Comparison of ENCODE assay signal across 8 cellular contexts in the genomic region with DNA sequence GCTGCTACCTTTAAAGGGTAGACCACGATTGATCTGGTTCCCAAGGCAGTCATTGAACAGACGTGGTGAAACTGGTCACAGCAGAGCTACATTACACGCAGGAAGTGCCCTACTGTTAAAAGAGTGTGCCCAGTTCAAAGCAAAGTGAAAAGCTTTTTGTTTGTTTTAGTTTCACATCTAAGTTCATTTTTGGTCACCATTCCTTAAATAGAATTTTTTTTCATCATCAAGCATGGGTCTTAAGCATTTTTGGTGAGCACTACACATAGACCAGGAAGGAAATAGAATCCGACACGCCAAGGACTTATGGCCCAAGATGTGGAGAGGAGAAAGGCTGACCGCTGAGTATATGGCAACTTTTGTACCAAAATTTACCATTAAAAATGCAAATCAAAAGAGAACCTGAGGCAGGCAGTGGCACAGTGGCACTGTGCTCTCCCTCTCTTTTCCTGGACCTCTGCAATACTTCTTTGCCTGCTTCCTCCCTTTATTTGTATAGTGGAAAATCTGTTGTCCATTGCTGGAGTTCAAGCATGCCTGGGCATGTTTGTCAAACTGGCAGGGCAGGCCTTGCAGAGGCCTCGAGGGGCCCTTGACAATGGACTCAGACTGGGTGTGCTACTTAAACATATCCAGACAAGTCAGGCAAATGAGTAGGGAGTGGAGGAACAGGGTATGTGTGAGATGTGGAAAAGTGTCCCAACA.
A peak's percentile ranks its signal among the peaks of the same experiment; 100 is the strongest.
DNase-seq lines count a peak whose midpoint lies in the region; ATAC-seq and TF ChIP-seq lines count a peak whose summit lies in the region.

No MANE protein-coding gene starts in this region.

- ATAC-seq in GM21367 (IDR thresholded peaks at IDR 0.05; ENCODE audit: unreplicated experiment): peak; percentile 75
- ATAC-seq in HG03565 (IDR thresholded peaks at IDR 0.05; ENCODE audit: unreplicated experiment): peak; percentile 56
- ATAC-seq in effector memory CD8-positive, alpha-beta T cell (replicated peaks): no peak

- H3K27ac ChIP-seq in WERI-Rb-1: peak overlapping the region; percentile 64

- H3K4me1 Mint-ChIP-seq in effector memory CD8-positive, alpha-beta T cell (ENCODE audit: low read depth in 2 of 2): peaks cover 7 to 10% of the 10 kb centered on the region in 2 donors

- H3K9me3 Mint-ChIP-seq in effector memory CD8-positive, alpha-beta T cell: no peaks in the 10 kb centered on the region

- no peak for TF ChIP-seq CTCF in WERI-Rb-1 (IDR thresholded peaks at IDR 0.05; ENCODE audit: low read depth, low read length)

- no peaks in the 10 kb centered on the region for H3K36me3 Mint-ChIP-seq in effector memory CD8-positive, alpha-beta T cell (ENCODE audit: insufficient read depth)

- H3K27me3 ChIP-seq in WERI-Rb-1 (ENCODE audit: insufficient read depth, low read depth, severe bottlenecking): no peaks in the 10 kb centered on the region

- peak; percentile 97 for DNase-seq in DMS79 treated with DMSO at 0.1 percent for 48 hours (lab: John Stamatoyannopoulos, UW)
- DNase-seq in WERI-Rb-1: peak; percentile 36
- peak; percentile 48 for DNase-seq in pons (ENCODE audit: low spot score)
- DNase-seq in ecto neural progenitor cell (ENCODE audit: low spot score): no peak
- DNase-seq in OCI-M2 (lab: John Stamatoyannopoulos, UW; ENCODE audit: unreplicated experiment): no peak
- no peak for DNase-seq in effector memory CD8-positive, alpha-beta T cell

- no peaks in the 10 kb centered on the region for H3K9me3 ChIP-seq in WERI-Rb-1 (ENCODE audit: severe bottlenecking)

- no peak overlapping the region for H3K4me3 Mint-ChIP-seq in effector memory CD8-positive, alpha-beta T cell

- H3K27me3 Mint-ChIP-seq in effector memory CD8-positive, alpha-beta T cell: peaks cover 0 to 10% of the 10 kb centered on the region in 2 donors

- no peak overlapping the region for H3K4me3 ChIP-seq in WERI-Rb-1 (ENCODE audit: low read depth, low read length)

- H3K27ac Mint-ChIP-seq in effector memory CD8-positive, alpha-beta T cell: no peak overlapping the region

- no peaks in the 10 kb centered on the region for H3K36me3 ChIP-seq in WERI-Rb-1

Comparison
In these comparisons a context has a peak if more than half of its experiments do, and no peak if none do; other contexts are left out.
1. DNase-seq: peak in DMS79 treated with DMSO at 0.1 percent for 48 hours (single experiment), WERI-Rb-1 (single experiment) and pons (single experiment); none in ecto neural progenitor cell (single experiment), OCI-M2 (single experiment) and effector memory CD8-positive, alpha-beta T cell (0 of 3).